17 cellular contexts compared by ENCODE assay signal in genomic region chr22:49269371-49269770, GRCh38.
"Had no signal": no experiment of that assay in that cellular context is flagged by ENCODE, and none has a peak within 500 bp of the region (broad histone marks: within the 10 kb centered on the region; RNA-seq: fewer than 3 reads in every experiment).

No MANE protein-coding gene starts in this region.

- H3K36me3 Mint-ChIP-seq: activated naive CD8-positive, alpha-beta T cell treated with anti-CD3 and anti-CD28 coated beads for 36 hours; immature natural killer cell; naive thymus-derived CD4-positive, alpha-beta T cell had no signal

- H3K36me3 ChIP-seq: breast epithelium, esophagus squamous epithelium, sigmoid colon had no signal

- ATAC-seq: naive thymus-derived CD4-positive, alpha-beta T cell had no signal

- H3K4me1 Mint-ChIP-seq: activated naive CD8-positive, alpha-beta T cell treated with anti-CD3 and anti-CD28 coated beads for 36 hours; immature natural killer cell had no signal

- DNase-seq: activated CD4-positive, alpha-beta T cell treated with anti-CD3 and anti-CD28 coated beads, Interleukin-2, amount 50 U/mL, for 4 hours; activated gamma-delta T cell; activated naive CD8-positive, alpha-beta T cell treated with anti-CD3 and anti-CD28 coated beads for 36 hours; activated T-cell treated with anti-CD3 and anti-CD28 coated beads, Interleukin-2, amount 50 U/mL, for 24 hours; anterior cingulate cortex; esophagus squamous epithelium; foreskin fibroblast; immature natural killer cell; naive thymus-derived CD4-positive, alpha-beta T cell; occipital lobe; sigmoid colon; stimulated activated CD4-positive, alpha-beta T cell treated with anti-CD3 and anti-CD28 coated beads, Interleukin-2, amount 100 ng/mL, for 24 hours; stimulated activated naive CD4-positive, alpha-beta T cell; trophoblast cell had no signal

- H3K9me3 ChIP-seq: breast epithelium, esophagus squamous epithelium, sigmoid colon had no signal

- H3K4me3 Mint-ChIP-seq: activated naive CD8-positive, alpha-beta T cell treated with anti-CD3 and anti-CD28 coated beads for 36 hours; activated T-cell treated with anti-CD3 and anti-CD28 coated beads, Interleukin-2, amount 50 U/mL, for 24 hours; immature natural killer cell; naive thymus-derived CD4-positive, alpha-beta T cell; T-helper 2 cell treated with Interferon-gamma antibody and Interleukin-4, amounts not matched to agents 5 μg/mL and 100 μg/mL, for 36 hours had no signal

- H3K9me3 Mint-ChIP-seq: activated naive CD8-positive, alpha-beta T cell treated with anti-CD3 and anti-CD28 coated beads for 36 hours; activated T-cell treated with anti-CD3 and anti-CD28 coated beads, Interleukin-2, amount 50 U/mL, for 24 hours; immature natural killer cell; T-helper 2 cell treated with Interferon-gamma antibody and Interleukin-4, amounts not matched to agents 5 μg/mL and 100 μg/mL, for 36 hours had no signal

- H3K27ac Mint-ChIP-seq: activated naive CD8-positive, alpha-beta T cell treated with anti-CD3 and anti-CD28 coated beads for 36 hours; activated T-cell treated with anti-CD3 and anti-CD28 coated beads, Interleukin-2, amount 50 U/mL, for 24 hours; immature natural killer cell; naive thymus-derived CD4-positive, alpha-beta T cell; T-helper 2 cell treated with Interferon-gamma antibody and Interleukin-4, amounts not matched to agents 5 μg/mL and 100 μg/mL, for 36 hours had no signal

- H3K4me1 ChIP-seq: breast epithelium, esophagus squamous epithelium, sigmoid colon had no signal

- H3K4me3 ChIP-seq: breast epithelium, esophagus squamous epithelium, lung, sigmoid colon had no signal

- H3K27ac ChIP-seq: breast epithelium, esophagus squamous epithelium, sigmoid colon had no signal
